Comparison of ENCODE assay signal across 25 cellular contexts in genomic region chr4:138866314-138866713, GRCh38.
A peak's percentile ranks its signal among the peaks of the same experiment; 100 is the strongest.
DNase-seq lines count a peak whose midpoint lies in the region; ATAC-seq, FAIRE-seq and TF ChIP-seq lines count a peak whose summit lies in the region.
"Had no signal": no experiment of that assay in that cellular context is flagged by ENCODE, and none has a peak within 500 bp of the region (broad histone marks: within the 10 kb centered on the region; RNA-seq: fewer than 3 reads in every experiment).

No MANE protein-coding gene starts in this region.

- TF ChIP-seq CTCF in DND-41 (IDR thresholded peaks at IDR 0.05; ENCODE audit: borderline replicate concordance, extremely low read depth, low read length, poor library complexity, severe bottlenecking), result no peak
- no peak for TF ChIP-seq CTCF in RWPE2 (IDR thresholded peaks at IDR 0.05; ENCODE audit: poor library complexity, severe bottlenecking)
- no peak for TF ChIP-seq CTCF in parathyroid adenoma (IDR thresholded peaks at IDR 0.05)

- H3K9ac ChIP-seq in DND-41 (ENCODE audit: low read depth, low read length), result no peak overlapping the region
- H3K9ac ChIP-seq in parathyroid adenoma, result no peak overlapping the region
- H3K9ac ChIP-seq: GM23248 had no signal

- no peaks in the 10 kb centered on the region for H3K9me3 ChIP-seq in DND-41 (ENCODE audit: insufficient read depth, low read length, severe bottlenecking)
- no peaks in the 10 kb centered on the region for H3K9me3 ChIP-seq in RWPE2 (ENCODE audit: severe bottlenecking)
- H3K9me3 ChIP-seq in parathyroid adenoma (ENCODE audit: control insufficient read depth, low read length), result no peaks in the 10 kb centered on the region
- H3K9me3 ChIP-seq: MG63 had no signal

- no peak overlapping the region for H3K27ac ChIP-seq in DND-41 (ENCODE audit: low read length)
- H3K27ac ChIP-seq in RWPE2 (ENCODE audit: poor library complexity, severe bottlenecking), result no peak overlapping the region
- peak overlapping the region; percentile 90 for H3K27ac ChIP-seq in parathyroid adenoma
- H3K27ac ChIP-seq: GM23248, HL-60, RWPE1 had no signal

- no peaks in the 10 kb centered on the region for H3K4me1 ChIP-seq in DND-41 (ENCODE audit: insufficient read depth, low read length)
- no peaks in the 10 kb centered on the region for H3K4me1 ChIP-seq in RWPE2 (ENCODE audit: insufficient read depth, poor library complexity, severe bottlenecking)
- H3K4me1 ChIP-seq in parathyroid adenoma, result peaks cover 21% of the 10 kb centered on the region

- H3K4me2 ChIP-seq in DND-41 (ENCODE audit: insufficient read depth, low read length) (no peak overlapping the region), parathyroid adenoma (ENCODE audit: low read length) (no peak overlapping the region)

- H3K79me2 ChIP-seq in DND-41 (ENCODE audit: insufficient read depth, low read length) (no peaks in the 10 kb centered on the region), parathyroid adenoma (no peaks in the 10 kb centered on the region)

- H3K36me3 ChIP-seq in DND-41 (ENCODE audit: insufficient read depth, low read length) (no peaks in the 10 kb centered on the region), RWPE2 (ENCODE audit: low read depth) (no peaks in the 10 kb centered on the region), parathyroid adenoma (ENCODE audit: control insufficient read depth, insufficient read depth, low read length) (no peaks in the 10 kb centered on the region)
- H3K36me3 ChIP-seq: MG63 had no signal

- no peak overlapping the region for H3K4me3 ChIP-seq in DND-41 (ENCODE audit: low read depth in 1 of 2, low read length in 2 of 2)
- H3K4me3 ChIP-seq in RWPE2 (ENCODE audit: severe bottlenecking), result no peak overlapping the region
- no peak overlapping the region for H3K4me3 ChIP-seq in parathyroid adenoma (ENCODE audit: low read depth, low read length)
- H3K4me3 ChIP-seq: GM23248, MG63 had no signal

- DNase-seq in DND-41, result no peak
- DNase-seq in HTR-8/SVneo (ENCODE audit: insufficient read length, low spot score), result no peak
- no peak for DNase-seq in RWPE2 (ENCODE audit: low spot score)
- DNase-seq in SW480 (ENCODE audit: low spot score), result no peak
- DNase-seq: Calu3; CD8-positive, alpha-beta memory T cell; GM23248; H9; HFFc6; KBM-7; MG63; NCI-H1105 treated with DMSO at 0.1 percent for 48 hours; NCI-H146; NCI-H2029; NCI-H446; NCI-H526; SIG-M5; T-helper 2 cell had no signal

- ATAC-seq in DND-41 (ENCODE audit: insufficient read depth, low read depth) (0 out of 3 replicates have a peak, but pooled peaks have one; percentile 15), RWPE2 (ENCODE audit: low read depth) (0 out of 3 replicates have a peak, but pooled peaks have one; percentile 24), HG02885 (IDR thresholded peaks at IDR 0.05; ENCODE audit: poor library complexity, unreplicated experiment) (no peak), HG02678 (IDR thresholded peaks at IDR 0.05; ENCODE audit: unreplicated experiment) (no peak)
- ATAC-seq: SK-N-SH treated with all-trans-retinoic acid at 6 μM for 48 hours had no signal

- H3K27me3 ChIP-seq in DND-41 (ENCODE audit: insufficient read depth, low read length, poor library complexity), result no peaks in the 10 kb centered on the region
- no peaks in the 10 kb centered on the region for H3K27me3 ChIP-seq in RWPE2 (ENCODE audit: insufficient read depth, poor library complexity, severe bottlenecking)
- no peaks in the 10 kb centered on the region for H3K27me3 ChIP-seq in parathyroid adenoma (ENCODE audit: control insufficient read depth, insufficient read depth, low read length)
- H3K27me3 ChIP-seq: MG63 had no signal

- no peak overlapping the region for H2AFZ ChIP-seq in DND-41 (ENCODE audit: low read depth, low read length)
- no peak overlapping the region for H2AFZ ChIP-seq in parathyroid adenoma
- H2AFZ ChIP-seq: GM23248 had no signal

- H4K20me1 ChIP-seq in DND-41 (ENCODE audit: insufficient read depth, low read length), result no peaks in the 10 kb centered on the region

- peak; percentile 38 for FAIRE-seq in HTR-8/SVneo (lab: Jason Lieb, UNC)
- FAIRE-seq: GM18507 had no signal

Comparison
In these comparisons a context has a peak if more than half of its experiments do, and no peak if none do; other contexts are left out.
1. ATAC-seq: peak in DND-41 (single experiment) and RWPE2 (single experiment); none in HG02885 (single experiment) and HG02678 (single experiment).